8 cellular contexts compared by ENCODE assay signal in the genomic region with DNA sequence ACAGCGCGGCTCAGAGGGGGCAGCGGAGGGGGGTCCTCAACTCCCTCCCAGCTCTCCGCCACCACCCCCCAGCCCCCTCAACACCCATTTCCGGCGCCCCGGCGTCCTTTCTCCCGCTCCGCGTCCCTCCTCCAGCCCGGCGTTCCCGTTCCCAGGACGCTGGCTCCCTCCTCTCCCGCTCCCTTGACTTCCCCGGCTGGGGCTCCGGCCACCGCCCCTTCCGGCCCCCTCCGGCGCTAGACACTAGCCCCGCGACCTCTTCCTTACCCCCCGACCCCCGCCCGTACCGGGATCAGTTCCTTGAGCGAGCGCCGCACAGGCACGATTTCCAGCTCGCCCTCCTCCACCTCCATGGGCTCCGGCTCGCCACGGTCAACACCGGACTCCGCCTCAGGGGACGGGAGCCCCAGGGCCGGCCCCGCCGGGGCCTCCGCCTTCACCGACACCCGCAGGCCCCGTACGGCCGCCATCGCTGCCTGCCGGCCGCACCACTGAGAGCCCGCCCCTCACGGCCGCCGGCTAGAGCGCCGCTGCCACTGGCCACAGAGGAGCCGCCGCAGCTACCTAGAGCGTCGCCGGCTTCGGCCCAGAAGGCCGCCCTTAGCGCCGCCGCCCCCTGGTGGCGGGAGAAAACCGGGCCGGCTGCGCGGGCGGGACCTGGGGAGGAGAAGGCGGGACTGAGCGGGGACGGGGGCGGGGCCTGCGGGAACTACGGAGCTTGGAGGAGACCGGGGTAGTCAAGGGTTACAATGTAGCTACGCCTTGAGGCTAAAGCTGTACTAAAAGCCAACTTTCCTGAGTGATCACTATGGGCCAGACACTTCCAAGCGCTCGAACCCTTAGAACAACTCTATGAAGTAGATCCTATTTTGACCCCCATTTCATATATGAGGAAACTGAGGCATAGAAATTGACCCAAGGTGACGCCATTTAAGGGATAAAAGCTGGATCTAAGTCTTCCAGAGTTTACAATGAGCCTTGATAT. TPM values are rescaled to one million over a fixed set of nuclear protein-coding genes. Genes with fewer than 3 reads are reported as not detected.
DNase-seq lines count a peak whose midpoint lies in the region; ATAC-seq and TF ChIP-seq lines count a peak whose summit lies in the region.

A gene with protein sequence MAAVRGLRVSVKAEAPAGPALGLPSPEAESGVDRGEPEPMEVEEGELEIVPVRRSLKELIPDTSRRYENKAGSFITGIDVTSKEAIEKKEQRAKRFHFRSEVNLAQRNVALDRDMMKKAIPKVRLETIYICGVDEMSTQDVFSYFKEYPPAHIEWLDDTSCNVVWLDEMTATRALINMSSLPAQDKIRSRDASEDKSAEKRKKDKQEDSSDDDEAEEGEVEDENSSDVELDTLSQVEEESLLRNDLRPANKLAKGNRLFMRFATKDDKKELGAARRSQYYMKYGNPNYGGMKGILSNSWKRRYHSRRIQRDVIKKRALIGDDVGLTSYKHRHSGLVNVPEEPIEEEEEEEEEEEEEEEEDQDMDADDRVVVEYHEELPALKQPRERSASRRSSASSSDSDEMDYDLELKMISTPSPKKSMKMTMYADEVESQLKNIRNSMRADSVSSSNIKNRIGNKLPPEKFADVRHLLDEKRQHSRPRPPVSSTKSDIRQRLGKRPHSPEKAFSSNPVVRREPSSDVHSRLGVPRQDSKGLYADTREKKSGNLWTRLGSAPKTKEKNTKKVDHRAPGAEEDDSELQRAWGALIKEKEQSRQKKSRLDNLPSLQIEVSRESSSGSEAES (minus strand): TSS at position 493 of the 985 bp plus-strand sequence. CDS start 23 bp downstream, at position 470.

- H3K4me1 ChIP-seq in cardiac muscle cell (ENCODE audit: low read depth) (no peaks in the 10 kb centered on the region), transverse colon (peaks cover 0 to 25% (median 13%) of the 10 kb centered on the region in 4 donors)

- intact Hi-C loops in transverse colon (cut with DNase I; ENCODE audit: low total_unique reads) = no loop called here

- WGBS in transverse colon (ENCODE audit: low coverage in 1 of 2), 2 donors = 2 to 25% methylated on average over 4 to 81 of the region's 84 CpGs

- in situ Hi-C loops in transverse colon (cut with MboI; ENCODE audit: low pct_ligation_motif_present in 1 of 4, low pct_unique_long_range_greater_than_20kb in 1 of 4, low sequenced_read_pairs in 3 of 4) = loop anchor here in 2 of 4 donors (25.0 kb wide), 1 partner anchor 109 kb away; no protein-coding TSS in a partner anchor

- H3K27me3 ChIP-seq in cardiac muscle cell = no peaks in the 10 kb centered on the region
- H3K27me3 ChIP-seq in transverse colon = no peaks in the 10 kb centered on the region

- H3K27ac Mint-ChIP-seq in activated naive CD8-positive, alpha-beta T cell treated with anti-CD3 and anti-CD28 coated beads, Interleukin-2, amount 50 U/mL, for 24 hours = peak within 1 kb of the TSS; percentile 82

- H3K4me3 Mint-ChIP-seq in activated naive CD8-positive, alpha-beta T cell treated with anti-CD3 and anti-CD28 coated beads, Interleukin-2, amount 50 U/mL, for 24 hours = peak within 1 kb of the TSS; percentile 90

- H3K9me3 ChIP-seq in cardiac muscle cell (ENCODE audit: low read depth) (no peaks in the 10 kb centered on the region), transverse colon (no peaks in the 10 kb centered on the region)

- peak; percentile 96 for ATAC-seq in HG02759 (IDR thresholded peaks at IDR 0.05; ENCODE audit: unreplicated experiment)
- ATAC-seq in activated naive CD8-positive, alpha-beta T cell treated with anti-CD3 and anti-CD28 coated beads, Interleukin-2, amount 50 U/mL, for 24 hours = peak; percentile 98

- H3K36me3 ChIP-seq in cardiac muscle cell = peaks cover 3% of the 10 kb centered on the region
- H3K36me3 ChIP-seq in transverse colon = no peaks in the 10 kb centered on the region

- H3K9me3 Mint-ChIP-seq in activated naive CD8-positive, alpha-beta T cell treated with anti-CD3 and anti-CD28 coated beads, Interleukin-2, amount 50 U/mL, for 24 hours = no peaks in the 10 kb centered on the region

- TF ChIP-seq EP300 in transverse colon (IDR thresholded peaks at IDR 0.05; ENCODE audit: low read depth) = no peak

- H3K36me3 Mint-ChIP-seq in activated naive CD8-positive, alpha-beta T cell treated with anti-CD3 and anti-CD28 coated beads, Interleukin-2, amount 50 U/mL, for 24 hours (ENCODE audit: low read depth) = peaks cover 16% of the 10 kb centered on the region

- H3K27ac ChIP-seq in cardiac muscle cell (peak within 1 kb of the TSS; percentile 97), transverse colon (peak within 1 kb of the TSS; percentile 85 to 97 (median 93))

- peak; percentile 93 for TF ChIP-seq POLR2A in transverse colon (IDR thresholded peaks at IDR 0.05)

- TF ChIP-seq CTCF in GM12875 (IDR thresholded peaks at IDR 0.05; ENCODE audit: borderline replicate concordance, insufficient read depth, low read depth, low read length) (peak; percentile 97), cardiac muscle cell (IDR thresholded peaks at IDR 0.05; ENCODE audit: low read depth, low read length) (peak; percentile 92), transverse colon (IDR thresholded peaks at IDR 0.05) (peak; percentile 88 to 98 (median 97))

- H3K4me1 Mint-ChIP-seq in activated naive CD8-positive, alpha-beta T cell treated with anti-CD3 and anti-CD28 coated beads, Interleukin-2, amount 50 U/mL, for 24 hours = peaks cover 26% of the 10 kb centered on the region

- DNase-seq in NCI-H128 (lab: John Stamatoyannopoulos, UW; ENCODE audit: unreplicated experiment) (peak; percentile 66), T follicular helper cell (ENCODE audit: low read depth) (peak; percentile 86), cardiac muscle cell (ENCODE audit: low read depth in 1 of 2, low spot score in 1 of 2) (peak; percentile 97), pons (ENCODE audit: low spot score) (peak; percentile 93), transverse colon (peak; percentile 93)
- DNase-seq in activated naive CD8-positive, alpha-beta T cell treated with anti-CD3 and anti-CD28 coated beads, Interleukin-2, amount 50 U/mL, for 24 hours = peak; percentile 92

- no peaks in the 10 kb centered on the region for H3K27me3 Mint-ChIP-seq in activated naive CD8-positive, alpha-beta T cell treated with anti-CD3 and anti-CD28 coated beads, Interleukin-2, amount 50 U/mL, for 24 hours

- H3K4me3 ChIP-seq in GM12875 (ENCODE audit: low read depth, low read length) (peak within 1 kb of the TSS; percentile 95), cardiac muscle cell (peak within 1 kb of the TSS; percentile 76), transverse colon (peak within 1 kb of the TSS; percentile 73 to 99 (median 89))

RNA-seq across cellular contexts. Expression of the gene that starts here (rescaled TPM):
- total RNA-seq in cardiac muscle cell (16.8 and 32.2 TPM in 2 replicates), transverse colon (10 to 100 TPM; 28.9 to 55.6 (median 45.8) TPM)
- polyA plus RNA-seq in cardiac muscle cell = 27.0 and 59.0 TPM in 2 replicates

Comparison
In these comparisons a context has a peak if more than half of its experiments do, and no peak if none do; other contexts are left out.
1. Peak in every context shown above with its lines: DNase-seq, ATAC-seq, H3K4me3 ChIP-seq and H3K27ac ChIP-seq.